In the genomic region with DNA sequence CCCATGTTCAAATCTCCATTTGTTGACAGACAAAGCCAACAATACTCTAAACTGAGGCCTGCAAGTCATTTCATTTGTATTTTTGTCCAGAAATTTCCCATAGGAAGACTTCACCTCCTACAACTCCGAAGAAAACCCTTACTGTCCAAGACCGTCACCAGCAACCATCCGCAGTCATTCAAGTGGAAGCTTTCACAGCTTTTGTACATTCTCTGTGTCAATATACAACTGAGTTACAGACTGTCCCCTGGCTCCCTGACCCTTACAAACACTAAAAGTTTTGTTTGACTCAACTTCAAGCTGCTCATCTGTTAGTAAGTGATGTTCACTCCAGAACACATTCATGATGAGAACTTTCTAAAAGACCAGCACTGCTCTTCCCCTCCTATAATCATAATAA, we compare ENCODE assay signal across 13 cellular contexts.
"Had no signal": no experiment of that assay in that cellular context is flagged by ENCODE, and none has a peak within 500 bp of the region (broad histone marks: within the 10 kb centered on the region; RNA-seq: fewer than 3 reads in every experiment).

No MANE protein-coding gene starts in this region.

- H3K9me3 Mint-ChIP-seq: activated CD4-positive, alpha-beta T cell treated with anti-CD3 and anti-CD28 coated beads, Interleukin-2, amount 10 ng/mL, durations not matched to agents 7 days and 5 days; stimulated activated naive CD8-positive, alpha-beta T cell treated with anti-CD3 and anti-CD28 coated beads, Interleukin-15, Interleukin-2, amounts not matched to agents 100 ng/mL and 50 ng/mL, for 24 hours had no signal

- ATAC-seq: activated naive CD4-positive, alpha-beta T cell treated with anti-CD3 and anti-CD28 coated beads, Interleukin-2, amount 50 U/mL, for 72 hours; sciatic nerve had no signal

- H3K9me3 ChIP-seq: neutrophil, upper lobe of left lung had no signal

- H3K36me3 ChIP-seq: neutrophil, upper lobe of left lung had no signal

- H3K27me3 ChIP-seq: neutrophil, upper lobe of left lung had no signal

- H3K4me3 Mint-ChIP-seq: activated CD4-positive, alpha-beta T cell treated with anti-CD3 and anti-CD28 coated beads, Interleukin-2, amount 10 ng/mL, durations not matched to agents 7 days and 5 days; stimulated activated naive CD8-positive, alpha-beta T cell treated with anti-CD3 and anti-CD28 coated beads, Interleukin-15, Interleukin-2, amounts not matched to agents 100 ng/mL and 50 ng/mL, for 24 hours had no signal

- H3K27me3 Mint-ChIP-seq: activated CD4-positive, alpha-beta T cell treated with anti-CD3 and anti-CD28 coated beads, Interleukin-2, amount 10 ng/mL, durations not matched to agents 7 days and 5 days; stimulated activated naive CD8-positive, alpha-beta T cell treated with anti-CD3 and anti-CD28 coated beads, Interleukin-15, Interleukin-2, amounts not matched to agents 100 ng/mL and 50 ng/mL, for 24 hours had no signal

- DNase-seq: activated CD4-positive, alpha-beta T cell treated with anti-CD3 and anti-CD28 coated beads, Interleukin-2, amount 10 ng/mL, durations not matched to agents 7 days and 5 days; activated CD4-positive, CD25-positive, alpha-beta regulatory T cell; activated T-cell treated with anti-CD3 and anti-CD28 coated beads for 4 hours; amygdala; hippocampal formation; SIG-M5; stimulated activated CD4-positive, alpha-beta T cell treated with anti-CD3 and anti-CD28 coated beads, Interleukin-2, amount 100 ng/mL, for 48 hours; T-helper 2 cell; upper lobe of left lung had no signal

- H3K4me1 ChIP-seq: upper lobe of left lung had no signal

- H3K27ac ChIP-seq: neutrophil, upper lobe of left lung had no signal

- H3K4me1 Mint-ChIP-seq: activated CD4-positive, alpha-beta T cell treated with anti-CD3 and anti-CD28 coated beads, Interleukin-2, amount 10 ng/mL, durations not matched to agents 7 days and 5 days had no signal

- H3K4me3 ChIP-seq: upper lobe of left lung had no signal

- H3K27ac Mint-ChIP-seq: activated CD4-positive, alpha-beta T cell treated with anti-CD3 and anti-CD28 coated beads, Interleukin-2, amount 10 ng/mL, durations not matched to agents 7 days and 5 days; activated naive CD4-positive, alpha-beta T cell treated with anti-CD3 and anti-CD28 coated beads, Interleukin-2, amount 50 U/mL, for 72 hours; stimulated activated naive CD8-positive, alpha-beta T cell treated with anti-CD3 and anti-CD28 coated beads, Interleukin-15, Interleukin-2, amounts not matched to agents 100 ng/mL and 50 ng/mL, for 24 hours had no signal

- H3K36me3 Mint-ChIP-seq: activated naive CD4-positive, alpha-beta T cell treated with anti-CD3 and anti-CD28 coated beads, Interleukin-2, amount 50 U/mL, for 72 hours had no signal
